ENCODE assay signal across 8 cellular contexts in genomic region chr2:11154460-11155325, GRCh38. TPM values are rescaled to one million over a fixed set of nuclear protein-coding genes. Genes with fewer than 3 reads are reported as not detected.
A peak's percentile ranks its signal among the peaks of the same experiment; 100 is the strongest.
DNase-seq lines count a peak whose midpoint lies in the region; ATAC-seq and TF ChIP-seq lines count a peak whose summit lies in the region.

No MANE protein-coding gene starts in this region.

- no peaks in the 10 kb centered on the region for H3K27me3 Mint-ChIP-seq in natural killer cell treated with Interleukin-12 subunit alpha and Interleukin-12 subunit beta and Interleukin-15 and Interleukin-18, amount 100 ng/mL, for 72 hours

- no peaks in the 10 kb centered on the region for H3K36me3 Mint-ChIP-seq in natural killer cell treated with Interleukin-12 subunit alpha and Interleukin-12 subunit beta and Interleukin-15 and Interleukin-18, amount 100 ng/mL, for 72 hours

- H3K4me1 Mint-ChIP-seq in natural killer cell treated with Interleukin-12 subunit alpha and Interleukin-12 subunit beta and Interleukin-15 and Interleukin-18, amount 100 ng/mL, for 72 hours (ENCODE audit: low read depth in 2 of 2): peaks cover 6 to 7% of the 10 kb centered on the region in 2 donors

- DNase-seq in EL (peak; percentile 96), GOT3 (lab: John Stamatoyannopoulos, UW) (peak; percentile 89), Kasumi-1 (lab: John Stamatoyannopoulos, UW) (peak; percentile 87 to 90), RKO (ENCODE audit: low spot score) (peak; percentile 93), fibroblast of mammary gland (ENCODE audit: low read depth) (peak; percentile 92)
- DNase-seq in activated T-helper 1 cell treated with anti-CD3 and anti-CD28 coated beads, Interleukin-2, amount 50 U/mL, for 16 hours (ENCODE audit: low read depth in 1 of 2, low spot score in 1 of 2): peak; percentile 96 to 98
- DNase-seq in natural killer cell treated with Interleukin-12 subunit alpha and Interleukin-12 subunit beta and Interleukin-15 and Interleukin-18, amount 100 ng/mL, for 72 hours (ENCODE audit: low spot score): peak; percentile 99
- peak; percentile 96 to 99 (median 98) for DNase-seq in stimulated activated naive CD4-positive, alpha-beta T cell (lab: John Stamatoyannopoulos, UW)

- TF ChIP-seq CTCF in fibroblast of mammary gland (conservative IDR thresholded peaks at IDR 0.05; ENCODE audit: control insufficient read depth, insufficient read depth, low read depth, low read length): no peak

- peak; percentile 96 for ATAC-seq in natural killer cell treated with Interleukin-12 subunit alpha and Interleukin-12 subunit beta and Interleukin-15 and Interleukin-18, amount 100 ng/mL, for 72 hours

- peak overlapping the region; percentile 73 to 87 for H3K27ac Mint-ChIP-seq in natural killer cell treated with Interleukin-12 subunit alpha and Interleukin-12 subunit beta and Interleukin-15 and Interleukin-18, amount 100 ng/mL, for 72 hours

- H3K9me3 Mint-ChIP-seq in natural killer cell treated with Interleukin-12 subunit alpha and Interleukin-12 subunit beta and Interleukin-15 and Interleukin-18, amount 100 ng/mL, for 72 hours: no peaks in the 10 kb centered on the region

- peak overlapping the region; percentile 52 for H3K4me3 ChIP-seq in fibroblast of mammary gland (ENCODE audit: control insufficient read depth, low read depth, low read length)

- peak overlapping the region; percentile 73 for H3K4me3 Mint-ChIP-seq in natural killer cell treated with Interleukin-12 subunit alpha and Interleukin-12 subunit beta and Interleukin-15 and Interleukin-18, amount 100 ng/mL, for 72 hours

RNA-seq across cellular contexts. Expression of gene SLC66A3, which starts 0.6 kb away (rescaled TPM):
- 10 to 100 TPM in 1 of 2 donors, 1 to 10 TPM in 1; 8.2 to 13.0 TPM for total RNA-seq in natural killer cell treated with Interleukin-12 subunit alpha and Interleukin-12 subunit beta and Interleukin-15 and Interleukin-18, amount 100 ng/mL, for 72 hours

Comparison
In these comparisons a context has a peak if more than half of its experiments do, and no peak if none do; other contexts are left out.
1. Peak in every context shown above with its lines: DNase-seq, ATAC-seq and H3K4me3 ChIP-seq.